Comparison of ENCODE assay signal across 7 cellular contexts in genomic region chr2:2668681-2669265, GRCh38.
"Had no signal": no experiment of that assay in that cellular context is flagged by ENCODE, and none has a peak within 500 bp of the region (broad histone marks: within the 10 kb centered on the region; RNA-seq: fewer than 3 reads in every experiment).

No MANE protein-coding gene starts in this region.

- H3K27ac ChIP-seq: HL-60 had no signal

- FAIRE-seq: HepG2 had no signal

- H3K9me3 Mint-ChIP-seq: IgD-negative memory B cell had no signal

- DNase-seq: GOT3, H7, HCEC 1CT, KBM-7 had no signal

- H3K4me3 Mint-ChIP-seq: IgD-negative memory B cell had no signal

- ATAC-seq: HepG2 had no signal

- H3K27me3 Mint-ChIP-seq: IgD-negative memory B cell had no signal
